Comparison of ENCODE assay signal across 8 cellular contexts in genomic region chr11:124762077-124762623, GRCh38. TPM values are rescaled to one million over a fixed set of nuclear protein-coding genes. Genes with fewer than 3 reads are reported as not detected.
DNase-seq lines count a peak whose midpoint lies in the region; ATAC-seq and TF ChIP-seq lines count a peak whose summit lies in the region.

ESAM (minus strand) TSS chr11:124762290; CDS start chr11:124762154, 136 bp downstream.

- H3K4me3 Mint-ChIP-seq in T-helper 2 cell treated with Interferon-gamma antibody and Interleukin-4, amounts not matched to agents 5 μg/mL and 100 μg/mL, for 36 hours, result peak within 1 kb of the TSS; percentile 97

- H3K27me3 ChIP-seq in ACC112 (ENCODE audit: insufficient read depth, low read length), result peaks cover 13% of the 10 kb centered on the region; the same call in 1 of the 2 replicates
- H3K27me3 ChIP-seq in breast epithelium, result peaks cover 0 to 55% of the 10 kb centered on the region in 2 donors

- H3K27ac ChIP-seq in ACC112 (ENCODE audit: low read depth, low read length), result no peak within 1 kb of the TSS
- peak within 1 kb of the TSS; percentile 60 to 85 for H3K27ac ChIP-seq in breast epithelium

- peak within 1 kb of the TSS; percentile 67 for H3K27ac Mint-ChIP-seq in T-helper 2 cell treated with Interferon-gamma antibody and Interleukin-4, amounts not matched to agents 5 μg/mL and 100 μg/mL, for 36 hours

- peaks cover 2% of the 10 kb centered on the region for H3K36me3 Mint-ChIP-seq in T-helper 2 cell treated with Interferon-gamma antibody and Interleukin-4, amounts not matched to agents 5 μg/mL and 100 μg/mL, for 36 hours (ENCODE audit: low read depth)

- TF ChIP-seq POLR2A in breast epithelium (IDR thresholded peaks at IDR 0.05), result no peak

- H3K9me3 ChIP-seq in breast epithelium, result no peaks in the 10 kb centered on the region

- H2AFZ ChIP-seq in ACC112 (ENCODE audit: low read length, unreplicated experiment), result no peak within 1 kb of the TSS

- H3K27me3 Mint-ChIP-seq in T-helper 2 cell treated with Interferon-gamma antibody and Interleukin-4, amounts not matched to agents 5 μg/mL and 100 μg/mL, for 36 hours (ENCODE audit: low read depth), result peaks cover 44% of the 10 kb centered on the region

- intact Hi-C loops in breast epithelium (cut with DNase I; ENCODE audit: low total_unique reads), result loop anchor here (10.0 kb wide), 1 partner anchor 87 kb away; the partner anchor contains the start of genes SIAE and SPA17

- H3K4me1 ChIP-seq in ACC112 (ENCODE audit: control insufficient read depth, insufficient read depth, low read length, unreplicated experiment) (peaks cover 4% of the 10 kb centered on the region), breast epithelium (peaks cover 0 to 8% of the 10 kb centered on the region in 2 donors)

- TF ChIP-seq CTCF in breast epithelium (IDR thresholded peaks at IDR 0.05), result no peak

- 0 out of 2 replicates have a peak, but pooled peaks cover 5% of the 10 kb centered on the region for H3K36me3 ChIP-seq in ACC112 (ENCODE audit: insufficient read depth, low read length)
- H3K36me3 ChIP-seq in breast epithelium, result no peaks in the 10 kb centered on the region

- peak; percentile 63 for DNase-seq in T-helper 2 cell treated with Interferon-gamma antibody and Interleukin-4, amounts not matched to agents 5 μg/mL and 100 μg/mL, for 36 hours (ENCODE audit: low spot score)
- no peak for DNase-seq in breast epithelium (ENCODE audit: low spot score in 2 of 2)
- DNase-seq in left kidney (ENCODE audit: low read depth, low spot score), result peak; percentile 51
- DNase-seq in stimulated activated CD4-positive, alpha-beta T cell treated with anti-CD3 and anti-CD28 coated beads, Interleukin-4, amount 100 ng/mL, for 48 hours (ENCODE audit: low read depth in 2 of 2), result peak; percentile 60 to 64
- no peak for DNase-seq in GM19240 (ENCODE audit: insufficient read length, low spot score)

- no peaks in the 10 kb centered on the region for H3K9me3 Mint-ChIP-seq in T-helper 2 cell treated with Interferon-gamma antibody and Interleukin-4, amounts not matched to agents 5 μg/mL and 100 μg/mL, for 36 hours

- H3K79me2 ChIP-seq in ACC112 (ENCODE audit: control insufficient read depth, insufficient read depth, low read length, unreplicated experiment), result peaks cover under 1% of the 10 kb centered on the region

- H3K4me3 ChIP-seq in ACC112 (ENCODE audit: low read depth, low read length) (peak within 1 kb of the TSS; percentile 75), breast epithelium (peak within 1 kb of the TSS; percentile 52 to 66 (median 53))

- ATAC-seq in GM19025 (IDR thresholded peaks at IDR 0.05; ENCODE audit: low read depth, unreplicated experiment) (peak; percentile 62), HG03196 (IDR thresholded peaks at IDR 0.05; ENCODE audit: unreplicated experiment) (peak; percentile 49)

- peaks cover 7% of the 10 kb centered on the region for H3K4me1 Mint-ChIP-seq in T-helper 2 cell treated with Interferon-gamma antibody and Interleukin-4, amounts not matched to agents 5 μg/mL and 100 μg/mL, for 36 hours (ENCODE audit: low read depth)

RNA-seq across cellular contexts. Expression of gene ESAM, which starts in this region (rescaled TPM):
- 10 to 100 TPM; 11.6 to 38.7 (median 19.8) TPM for total RNA-seq in breast epithelium

Comparison
In these comparisons a context has a peak if more than half of its experiments do, and no peak if none do; other contexts are left out.
1. DNase-seq: peak in T-helper 2 cell treated with Interferon-gamma antibody and Interleukin-4, amounts not matched to agents 5 μg/mL and 100 μg/mL, for 36 hours (single experiment), left kidney (single experiment) and stimulated activated CD4-positive, alpha-beta T cell treated with anti-CD3 and anti-CD28 coated beads, Interleukin-4, amount 100 ng/mL, for 48 hours (2 of 2); none in breast epithelium (0 of 2) and GM19240 (single experiment).